ENCODE assay signal across 1 cellular context in the genomic region with DNA sequence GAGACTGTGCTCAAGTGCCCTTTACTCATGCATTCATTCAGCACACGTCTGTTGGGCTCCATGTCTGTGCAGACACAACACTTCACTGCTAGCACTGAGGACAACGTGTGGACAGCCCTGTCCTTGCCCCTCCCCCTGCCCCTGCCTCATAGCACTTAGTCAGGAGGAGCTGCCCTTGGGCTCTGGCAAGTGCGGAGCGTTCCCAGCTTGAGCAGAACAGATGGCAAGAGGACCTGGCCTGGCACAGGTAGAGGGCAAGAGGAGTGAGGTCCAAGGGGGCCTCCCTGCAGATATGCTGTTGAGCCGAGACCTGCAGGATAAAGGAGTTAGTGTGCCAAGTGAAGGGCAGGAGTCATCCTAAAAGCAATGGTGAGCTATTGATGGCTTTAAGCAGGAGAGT.
TF ChIP-seq lines count a peak whose summit lies in the region.

No MANE protein-coding gene starts in this region.

TF ChIP-seq in H1, 55 proteins besides CTCF, POLR2A, EP300 and RAD21 (continued from another document):
- TF ChIP-seq KDM4A (IDR thresholded peaks at IDR 0.05; ENCODE audit: low read depth, low read length, severe bottlenecking): no peak
- no peak for TF ChIP-seq PHF8 (conservative IDR thresholded peaks at IDR 0.05; ENCODE audit: low read depth, low read length)
- no peak for TF ChIP-seq TBP (IDR thresholded peaks at IDR 0.05; ENCODE audit: low read depth, low read length)
- TF ChIP-seq RBBP5 (IDR thresholded peaks at IDR 0.05; ENCODE audit: borderline replicate concordance, low read depth, low read length): no peak
- TF ChIP-seq SAP30 (IDR thresholded peaks at IDR 0.05; ENCODE audit: insufficient read depth, insufficient replicate concordance, low read length): no peak
- TF ChIP-seq ZNF274 (IDR thresholded peaks at IDR 0.05; ENCODE audit: borderline replicate concordance, extremely low read depth, low read length): no peak
- no peak for TF ChIP-seq CEBPB (IDR thresholded peaks at IDR 0.05; ENCODE audit: low read depth, low read length)
- TF ChIP-seq MAFK (IDR thresholded peaks at IDR 0.05; ENCODE audit: low read depth, low read length): no peak
- TF ChIP-seq SIN3A (conservative IDR thresholded peaks at IDR 0.05 in 1 of 2, IDR thresholded peaks at IDR 0.05 in 1 of 2; ENCODE audit: low read depth in 1 of 2, low read length in 2 of 2): no peak
- TF ChIP-seq ASH2L (IDR thresholded peaks at IDR 0.05; ENCODE audit: low read length): no peak
- no peak for TF ChIP-seq TAF1 (IDR thresholded peaks at IDR 0.05; ENCODE audit: low read depth, low read length)
- no peak for TF ChIP-seq FOSL1 (IDR thresholded peaks at IDR 0.05; ENCODE audit: insufficient read depth, low read depth, low read length)
